ENCODE assay signal across 21 cellular contexts in genomic region chr7:147411011-147411614, GRCh38.
"Had no signal": no experiment of that assay in that cellular context is flagged by ENCODE, and none has a peak within 500 bp of the region (broad histone marks: within the 10 kb centered on the region; RNA-seq: fewer than 3 reads in every experiment).

No MANE protein-coding gene starts in this region.

- H3K9me3 ChIP-seq: gastroesophageal sphincter, sigmoid colon, thyroid gland had no signal

- FAIRE-seq: islet of Langerhans had no signal

- H3K4me1 ChIP-seq: thyroid gland had no signal

- H3K4me3 ChIP-seq: gastroesophageal sphincter, sigmoid colon, thyroid gland had no signal

- H3K27me3 ChIP-seq: gastroesophageal sphincter, sigmoid colon, thyroid gland had no signal

- DNase-seq: activated CD4-positive, alpha-beta memory T cell treated with anti-CD3 and anti-CD28 coated beads, Interleukin-2, amount 10 ng/mL, durations not matched to agents 7 days and 5 days; activated CD4-positive, alpha-beta T cell treated with anti-CD3 and anti-CD28 coated beads, Interleukin-2, amount 10 ng/mL, durations not matched to agents 24 days and 14 days; activated gamma-delta T cell; aorta; dermis blood vessel endothelial cell; effector CD8-positive, alpha-beta T cell; erythroblast; head of caudate nucleus; hypothalamus; left ventricle myocardium superior; nephron progenitor cell; posterior cingulate gyrus; sigmoid colon; stimulated activated CD4-positive, alpha-beta T cell treated with anti-CD3 and anti-CD28 coated beads, Interleukin-12 subunit alpha, Interleukin-12 subunit beta, amount 100 ng/mL, for 4 hours; stimulated activated CD4-positive, alpha-beta T cell treated with anti-CD3 and anti-CD28 coated beads, Interleukin-4, amount 100 ng/mL, for 4 hours; substantia nigra; T-cell; thyroid gland had no signal

- H3K36me3 ChIP-seq: gastroesophageal sphincter, sigmoid colon, thyroid gland had no signal

- H3K27ac ChIP-seq: gastroesophageal sphincter, sigmoid colon, thyroid gland, VCaP had no signal
